22 cellular contexts compared by ENCODE assay signal in the genomic region with DNA sequence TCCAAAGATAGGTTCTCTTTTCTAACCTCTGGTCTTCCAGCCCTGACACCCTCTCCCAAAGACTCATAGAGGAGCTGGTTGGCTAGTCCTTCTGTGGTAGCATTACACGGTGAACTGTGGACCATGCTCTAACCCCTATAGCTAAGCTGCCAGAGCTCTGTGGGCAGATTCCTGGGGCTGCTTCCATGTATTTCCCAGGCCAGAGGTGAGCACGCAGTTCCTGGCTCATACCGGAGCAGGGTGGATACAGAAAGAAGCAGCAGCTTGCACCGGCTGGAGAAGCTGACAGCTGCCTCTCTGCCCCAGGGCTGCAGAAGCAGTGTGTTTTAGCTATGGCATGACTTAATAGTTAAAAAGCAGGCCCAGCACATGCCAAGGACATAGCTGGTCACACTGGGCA.
"Had no signal": no experiment of that assay in that cellular context is flagged by ENCODE, and none has a peak within 500 bp of the region (broad histone marks: within the 10 kb centered on the region; RNA-seq: fewer than 3 reads in every experiment).

No MANE protein-coding gene starts in this region.

- FAIRE-seq: RCC 7860 had no signal

- H3K27ac ChIP-seq: HL-60, SJSA1, SK-N-MC had no signal

- H3K4me3 ChIP-seq: MG63, SJSA1, SK-N-MC had no signal

- H3K9me3 ChIP-seq: MG63, SJSA1 had no signal

- DNase-seq: IMR-90, Karpas-422, KG1, MG63, NCI-H1092, NCI-H1105 treated with DMSO at 0.1 percent for 48 hours, NCI-H1417 treated with DMSO at 0.1 percent for 48 hours, NCI-H146, NCI-H1694 treated with DMSO at 0.1 percent for 48 hours, NCI-H1930, NCI-H2081, NCI-H2107, NCI-H2227 treated with DMSO at 0.1 percent for 48 hours, NCI-H526 treated with DMSO at 0.1 percent for 48 hours, NCI-H774, Right ventricle myocardium superior, RPMI8226, SIG-M5 had no signal

- H3K36me3 ChIP-seq: MG63, SJSA1 had no signal

- H3K27me3 ChIP-seq: MG63, SJSA1 had no signal
